In genomic region chr19:55549500-55550320, GRCh38 we compare ENCODE assay signal across 8 cellular contexts. TPM values are rescaled to one million over a fixed set of nuclear protein-coding genes. Genes with fewer than 3 reads are reported as not detected.
DNase-seq lines count a peak whose midpoint lies in the region; ATAC-seq, FAIRE-seq and TF ChIP-seq lines count a peak whose summit lies in the region.

No MANE protein-coding gene starts in this region.

- H3K27me3 ChIP-seq in bronchial epithelial cell (ENCODE audit: control insufficient read depth, insufficient read depth, low read length) (no peaks in the 10 kb centered on the region), lower lobe of right lung (ENCODE audit: low read depth) (peaks cover 7% of the 10 kb centered on the region)

- intact Hi-C loops in lower lobe of right lung (cut with DNase I), result no loop called here

- TF ChIP-seq CTCF in bronchial epithelial cell (IDR thresholded peaks at IDR 0.05; ENCODE audit: insufficient read depth, low read length, severe bottlenecking), result no peak
- TF ChIP-seq CTCF in lower lobe of right lung (IDR thresholded peaks at IDR 0.05), result no peak

- H3K4me1 ChIP-seq in lower lobe of right lung, result peaks cover 17% of the 10 kb centered on the region

- H3K9me3 ChIP-seq in lower lobe of right lung, result no peaks in the 10 kb centered on the region

- H3K27ac ChIP-seq in lower lobe of right lung, result no peak overlapping the region

- H3K4me3 ChIP-seq in bronchial epithelial cell (ENCODE audit: low read depth, low read length) (no peak overlapping the region), lower lobe of right lung (peak overlapping the region; percentile 8)

- H3K36me3 ChIP-seq in bronchial epithelial cell (ENCODE audit: control insufficient read depth, insufficient read depth, low read length), result no peaks in the 10 kb centered on the region
- H3K36me3 ChIP-seq in lower lobe of right lung, result no peaks in the 10 kb centered on the region

- DNase-seq in AG08396 (ENCODE audit: low spot score), result peak; percentile 88
- peak; percentile 64 for DNase-seq in HuH-7 (ENCODE audit: low spot score)
- DNase-seq in bronchial epithelial cell (ENCODE audit: low read depth), result peak; percentile 88
- no peak for DNase-seq in lower lobe of right lung
- DNase-seq in NCI-H2196 treated with DMSO at 0.1 percent for 48 hours (lab: John Stamatoyannopoulos, UW; ENCODE audit: unreplicated experiment), result no peak
- no peak for DNase-seq in OCI-M1 (lab: John Stamatoyannopoulos, UW)

- peak in 1 of 2 donors; percentile 42 for ATAC-seq in lower lobe of right lung
- no peak for ATAC-seq in HG03354 (IDR thresholded peaks at IDR 0.05; ENCODE audit: poor library complexity, severe bottlenecking, unreplicated experiment)
- ATAC-seq in GM18873 (IDR thresholded peaks at IDR 0.05; ENCODE audit: low FRiP score, unreplicated experiment), result no peak

- FAIRE-seq in bronchial epithelial cell (lab: Jason Lieb, UNC), result no peak

RNA-seq across cellular contexts. Expression of gene SBK3, which starts 4.4 kb away (rescaled TPM):
- total RNA-seq in bronchial epithelial cell (not detected in 2 replicates), lower lobe of right lung (0.80 TPM)

RNA-seq across cellular contexts. Expression of gene SBK2, which starts 12.8 kb away (rescaled TPM):
- total RNA-seq in bronchial epithelial cell (not detected in 2 replicates), lower lobe of right lung (not detected)

RNA-seq across cellular contexts. Expression of gene ZNF579, which starts 30.9 kb away (rescaled TPM):
- total RNA-seq in bronchial epithelial cell (1.8 and 2.2 TPM in 2 replicates), lower lobe of right lung (12.7 TPM)

RNA-seq across cellular contexts. Expression of gene FIZ1, which starts 49.6 kb away (rescaled TPM):
- 2.1 and 3.5 TPM in 2 replicates for total RNA-seq in bronchial epithelial cell
- total RNA-seq in lower lobe of right lung, result 14.3 TPM

RNA-seq across cellular contexts. Expression of gene ZNF524, which starts 50.4 kb away (rescaled TPM):
- total RNA-seq in bronchial epithelial cell (18.4 and 19.6 TPM in 2 replicates), lower lobe of right lung (33.4 TPM)

Comparison
In these comparisons a context has a peak if more than half of its experiments do, and no peak if none do; other contexts are left out.
1. DNase-seq: peak in AG08396 (single experiment), HuH-7 (single experiment) and bronchial epithelial cell (single experiment); none in lower lobe of right lung (single experiment), NCI-H2196 treated with DMSO at 0.1 percent for 48 hours (single experiment) and OCI-M1 (single experiment).